ENCODE assay signal across 9 cellular contexts in the genomic region with DNA sequence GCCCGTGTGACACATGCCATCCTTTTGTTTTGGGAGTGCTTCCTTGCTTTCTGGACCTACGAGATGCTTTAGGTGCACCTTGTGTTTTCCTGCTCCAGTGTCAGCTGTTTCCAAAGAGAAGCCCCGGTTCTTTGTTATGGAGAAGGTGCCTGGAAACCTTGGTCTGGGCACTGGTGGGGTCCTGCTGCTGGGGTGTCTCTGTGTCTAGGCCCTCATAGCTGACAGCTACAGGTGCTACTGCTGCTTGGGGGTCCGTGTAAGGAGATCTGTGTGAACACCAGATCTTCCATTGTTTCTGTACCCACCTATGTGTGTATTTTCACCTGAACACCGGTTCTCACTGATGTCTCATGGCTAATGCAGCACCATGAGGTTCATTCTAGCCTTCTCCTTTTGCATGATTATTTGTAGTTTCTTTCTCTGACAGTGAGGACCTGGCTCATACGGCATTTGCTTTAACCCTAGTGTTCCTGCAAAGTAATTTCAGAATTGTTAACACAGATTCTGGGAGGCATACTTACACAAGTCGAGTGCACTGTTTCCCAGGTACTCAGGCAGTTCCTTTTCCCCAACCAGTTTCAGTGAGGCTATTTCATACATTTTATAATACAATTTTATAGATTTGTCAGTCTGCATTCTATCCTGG. TPM values are rescaled to one million over a fixed set of nuclear protein-coding genes. Genes with fewer than 3 reads are reported as not detected.
DNase-seq lines count a peak whose midpoint lies in the region; TF ChIP-seq lines count a peak whose summit lies in the region.
"Had no signal": no experiment of that assay in that cellular context is flagged by ENCODE, and none has a peak within 500 bp of the region (broad histone marks: within the 10 kb centered on the region; RNA-seq: fewer than 3 reads in every experiment).

No MANE protein-coding gene starts in this region.

- intact Hi-C loops in mammary epithelial cell (cut with micrococcal nuclease), result no loop called here

- peaks cover 49% of the 10 kb centered on the region for H3K36me3 ChIP-seq in DOHH2 (ENCODE audit: control insufficient read depth, low read length)
- H3K36me3 ChIP-seq in mammary epithelial cell (ENCODE audit: insufficient read depth, low read length), result peaks cover 4% of the 10 kb centered on the region

- H3K9me3 Mint-ChIP-seq in nephron, result no peaks in the 10 kb centered on the region

- no peaks in the 10 kb centered on the region for H3K27me3 Mint-ChIP-seq in nephron (ENCODE audit: low read depth)

- no peak overlapping the region for H3K4me3 Mint-ChIP-seq in nephron

- no peak overlapping the region for H3K9ac ChIP-seq in mammary epithelial cell (ENCODE audit: insufficient read depth, low read length)

- no TSS peak for BruUV-seq in mammary epithelial cell (replicated peaks; lab: Mats Ljungman, UMichigan)

- H3K4me1 Mint-ChIP-seq in nephron, result peaks cover 57% of the 10 kb centered on the region

- DNase-seq in NCI-H69 (lab: John Stamatoyannopoulos, UW) (peak; percentile 66), mammary epithelial cell (no peak), inferior parietal cortex (ENCODE audit: extremely low spot score) (no peak), GM10266 (ENCODE audit: extremely low spot score) (no peak), NCI-H2196 treated with DMSO at 0.1 percent for 48 hours (lab: John Stamatoyannopoulos, UW; ENCODE audit: unreplicated experiment) (no peak)
- DNase-seq: activated effector memory CD4-positive, alpha-beta T cell treated with anti-CD3 and anti-CD28 coated beads, Interleukin-2, amount 50 U/mL, for 16 hours had no signal

- H3K4me2 ChIP-seq in DOHH2 (ENCODE audit: low read length), result peak overlapping the region; percentile 13; the same call in 1 of the 2 replicates
- H3K4me2 ChIP-seq in mammary epithelial cell (ENCODE audit: insufficient read depth, low read depth, low read length), result peak overlapping the region; percentile 19

- 67% methylated on average over 7 of the region's 7 CpGs for WGBS in mammary epithelial cell (ENCODE audit: low coverage, missing lambda C conversion rate)

- H3K4me3 ChIP-seq in DOHH2 (ENCODE audit: low read length) (no peak overlapping the region), mammary epithelial cell (replicated peaks in 1 of 3; ENCODE audit: insufficient read depth in 1 of 3, low read depth in 2 of 3, low read length in 3 of 3) (no peak overlapping the region)
- H3K4me3 ChIP-seq: skin epidermis had no signal

- no peaks in the 10 kb centered on the region for H3K27me3 ChIP-seq in DOHH2 (ENCODE audit: control insufficient read depth, low read length)
- H3K27me3 ChIP-seq in mammary epithelial cell (ENCODE audit: insufficient read depth, low read length), result no peaks in the 10 kb centered on the region

- peaks cover 24% of the 10 kb centered on the region for H3F3A ChIP-seq in DOHH2 (ENCODE audit: control insufficient read depth, insufficient read depth)

- H3K4me1 ChIP-seq in DOHH2 (ENCODE audit: control insufficient read depth, low read length) (peaks cover 65% of the 10 kb centered on the region), mammary epithelial cell (ENCODE audit: insufficient read depth, low read length) (peaks cover 32% of the 10 kb centered on the region)

- in situ Hi-C loops in mammary epithelial cell (cut with MboI; ENCODE audit: low sequenced_read_pairs in 2 of 2), result no loop called here

- H3K36me3 Mint-ChIP-seq in nephron (ENCODE audit: low read depth), result peaks cover 12% of the 10 kb centered on the region

- peaks cover 100% of the 10 kb centered on the region for H3K79me2 ChIP-seq in DOHH2 (ENCODE audit: control insufficient read depth, low read length)
- peaks cover 99% of the 10 kb centered on the region for H3K79me2 ChIP-seq in mammary epithelial cell (ENCODE audit: insufficient read depth, low read length)

- H3K27ac ChIP-seq in DOHH2 (ENCODE audit: low read depth, low read length), result no peak overlapping the region
- peak overlapping the region; percentile 55 for H3K27ac ChIP-seq in mammary epithelial cell (ENCODE audit: insufficient read depth, low read depth, low read length)

- peak overlapping the region in 2 of 3 experiments; percentile 41 to 59 for H3K27ac Mint-ChIP-seq in nephron

- TF ChIP-seq CTCF in DOHH2 (IDR thresholded peaks at IDR 0.05; ENCODE audit: low read depth, low read length, poor library complexity, severe bottlenecking), result no peak
- no peak for TF ChIP-seq CTCF in mammary epithelial cell (conservative IDR thresholded peaks at IDR 0.05 in 1 of 2, IDR thresholded peaks at IDR 0.05 in 1 of 2; ENCODE audit: extremely low read depth in 1 of 2, insufficient read depth in 1 of 2, low read depth in 1 of 2, low read length in 2 of 2)
- TF ChIP-seq CTCF in nephron (IDR thresholded peaks at IDR 0.05; ENCODE audit: unreplicated experiment in 3 of 3), result no peak
- TF ChIP-seq CTCF in GM10266 (IDR thresholded peaks at IDR 0.05; ENCODE audit: control insufficient read depth, insufficient read depth, low read depth, missing control alignments), result no peak

- CTCF ChIA-PET in mammary epithelial cell (lab: Charles Lee; ENCODE audit: low non-redundant PET), result no interaction called here

- H4K20me1 ChIP-seq in DOHH2 (ENCODE audit: control insufficient read depth, insufficient read depth, low read depth, low read length) (peaks cover 5% of the 10 kb centered on the region; the same call in 1 of the 2 replicates), mammary epithelial cell (ENCODE audit: insufficient read depth, low read length) (peaks cover 8% of the 10 kb centered on the region)

- H3K9me3 ChIP-seq in DOHH2 (ENCODE audit: control insufficient read depth, insufficient read depth, low read length) (no peaks in the 10 kb centered on the region), mammary epithelial cell (replicated peaks; ENCODE audit: insufficient read depth, low read length) (no peaks in the 10 kb centered on the region)

- dilution Hi-C loops in mammary epithelial cell (cut with HindIII; ENCODE audit: low sequenced_read_pairs), result no loop called here

- H3K9me2 ChIP-seq in DOHH2 (replicated peaks; ENCODE audit: control insufficient read depth, low read length), result no peaks in the 10 kb centered on the region

- no peak overlapping the region for H2AFZ ChIP-seq in mammary epithelial cell (ENCODE audit: low read depth, low read length)

RNA-seq across cellular contexts. Expression of gene FAM120AOS, which starts 13.2 kb away (rescaled TPM):
- 10 to 100 TPM; 29.3 to 32.5 TPM for total RNA-seq in mammary epithelial cell
- 22.2 TPM for polyA plus RNA-seq in mammary epithelial cell
- 2.9 TPM for polyA minus RNA-seq in mammary epithelial cell

RNA-seq across cellular contexts. Expression of gene FAM120A, which starts 15.1 kb away (rescaled TPM):
- 100 to 1,000 TPM; 100 to 116 TPM for total RNA-seq in mammary epithelial cell
- 84.7 TPM for polyA plus RNA-seq in mammary epithelial cell
- polyA minus RNA-seq in mammary epithelial cell, result 168 TPM
